ENCODE assay signal across 8 cellular contexts in genomic region chr12:131894313-131894860, GRCh38. TPM values are rescaled to one million over a fixed set of nuclear protein-coding genes. Genes with fewer than 3 reads are reported as not detected.
DNase-seq lines count a peak whose midpoint lies in the region; ATAC-seq and TF ChIP-seq lines count a peak whose summit lies in the region.

Gene ULK1, plus strand, starts transcription at chr12:131894622. Its CDS starts 380 bp downstream, at chr12:131895002.

- no peak for TF ChIP-seq EP300 in Ishikawa (IDR thresholded peaks at IDR 0.05; ENCODE audit: borderline replicate concordance)

- no peaks in the 10 kb centered on the region for H3K9me3 ChIP-seq in mucosa of rectum (ENCODE audit: control insufficient read depth in 2 of 2, low read length in 2 of 2)

- H3K4me1 ChIP-seq in mucosa of rectum (ENCODE audit: control insufficient read depth in 2 of 2, insufficient read depth in 2 of 2, low read length in 2 of 2): peaks cover 18 to 19% of the 10 kb centered on the region in 2 donors

- H3K9ac ChIP-seq in mucosa of rectum (ENCODE audit: low read depth in 1 of 2, low read length in 2 of 2): peak within 1 kb of the TSS; percentile 79 to 93

- H3K36me3 ChIP-seq in mucosa of rectum (ENCODE audit: control insufficient read depth in 2 of 2, insufficient read depth in 2 of 2, low read length in 2 of 2): peaks cover 0 to 4% of the 10 kb centered on the region in 2 donors

- ATAC-seq in GM21619 (IDR thresholded peaks at IDR 0.05; ENCODE audit: unreplicated experiment): peak; percentile 76

- H3K27me3 ChIP-seq in mucosa of rectum (ENCODE audit: control insufficient read depth in 2 of 2, insufficient read depth in 2 of 2, low read length in 2 of 2): peaks cover 0 to under 1% of the 10 kb centered on the region in 2 donors

- peak within 1 kb of the TSS; percentile 95 to 98 for H3K27ac ChIP-seq in mucosa of rectum (ENCODE audit: low read depth in 2 of 2, low read length in 2 of 2)

- H3K4me3 ChIP-seq in epithelial cell of proximal tubule (ENCODE audit: low read depth, low read length): peak within 1 kb of the TSS; percentile 62
- H3K4me3 ChIP-seq in mucosa of rectum (ENCODE audit: low read length in 2 of 2): peak within 1 kb of the TSS; percentile 74 to 88

- TF ChIP-seq RAD21 in Ishikawa (IDR thresholded peaks at IDR 0.05; ENCODE audit: low read depth): no peak

- no peak for TF ChIP-seq CTCF in epithelial cell of proximal tubule (conservative IDR thresholded peaks at IDR 0.05; ENCODE audit: low read depth, low read length)

- DNase-seq in DMS153 treated with DMSO at 0.1 percent for 48 hours (lab: John Stamatoyannopoulos, UW; ENCODE audit: unreplicated experiment) (peak; percentile 67), OCI-M1 (lab: John Stamatoyannopoulos, UW) (peak; percentile 93), activated T-cell treated with anti-CD3 and anti-CD28 coated beads for 4 hours (peak; percentile 92), epithelial cell of proximal tubule (ENCODE audit: low read depth) (no peak)
- peak; percentile 79 to 80 for DNase-seq in stimulated activated CD8-positive, alpha-beta memory T cell treated with anti-CD3 and anti-CD28 coated beads, Interleukin-4, amount 100 ng/mL, for 4 hours (ENCODE audit: low read depth in 2 of 2, low spot score in 1 of 2)

TF ChIP-seq in Ishikawa, 13 proteins besides CTCF, POLR2A, EP300 and RAD21:
- TF ChIP-seq CREB1 (IDR thresholded peaks at IDR 0.05; ENCODE audit: low read depth) (no peak), TAF1 (IDR thresholded peaks at IDR 0.05; ENCODE audit: low read depth) (peak; percentile 68; the same call in 1 of the 2 replicates), MAX (IDR thresholded peaks at IDR 0.05) (no peak)

RNA-seq across cellular contexts. Expression of gene ULK1, which starts in this region (rescaled TPM):
- 8.2 and 11.8 TPM in 2 replicates for total RNA-seq in epithelial cell of proximal tubule
